Comparison of ENCODE assay signal across 13 cellular contexts in genomic region chr11:76120513-76121081, GRCh38.
A peak's percentile ranks its signal among the peaks of the same experiment; 100 is the strongest.
DNase-seq lines count a peak whose midpoint lies in the region; ATAC-seq and TF ChIP-seq lines count a peak whose summit lies in the region.
"Had no signal": no experiment of that assay in that cellular context is flagged by ENCODE, and none has a peak within 500 bp of the region (broad histone marks: within the 10 kb centered on the region; RNA-seq: fewer than 3 reads in every experiment).

No MANE protein-coding gene starts in this region.

- no peak for TF ChIP-seq CTCF in WTC11 (IDR thresholded peaks at IDR 0.05)
- TF ChIP-seq CTCF in transverse colon (IDR thresholded peaks at IDR 0.05), result no peak

- peaks cover 7% of the 10 kb centered on the region for H3K4me1 Mint-ChIP-seq in WTC11
- H3K4me1 Mint-ChIP-seq in memory B cell, result peaks cover 18% of the 10 kb centered on the region

- no peak for TF ChIP-seq POLR2A in transverse colon (IDR thresholded peaks at IDR 0.05)

- H3K27me3 Mint-ChIP-seq in WTC11 (ENCODE audit: low read depth) (no peaks in the 10 kb centered on the region), memory B cell (no peaks in the 10 kb centered on the region)

- H3K27ac Mint-ChIP-seq in WTC11 (no peak overlapping the region; the same call in 1 of the 2 replicates), memory B cell (peak overlapping the region; percentile 29)

- DNase-seq in WTC11 (ENCODE audit: low spot score) (no peak), fibroblast of gingiva (ENCODE audit: low read depth) (peak; percentile 31), memory B cell (ENCODE audit: low spot score in 2 of 2) (no peak), transverse colon (peak; percentile 26), ecto neural progenitor cell (ENCODE audit: low spot score) (no peak), cerebellum (ENCODE audit: low spot score) (no peak)
- DNase-seq: activated CD4-positive, alpha-beta T cell treated with anti-CD3 and anti-CD28 coated beads, Interleukin-2, amount 50 U/mL, for 1 hour; activated naive CD4-positive, alpha-beta T cell treated with Interleukin-2 at 50 U/mL for 16 hours; effector memory CD4-positive, alpha-beta T cell; kidney; psoas muscle; SW 1271 had no signal

- peak overlapping the region in 1 of 4 donors; percentile 3 for H3K4me3 ChIP-seq in transverse colon
- H3K4me3 ChIP-seq: psoas muscle had no signal

- no peaks in the 10 kb centered on the region for H3K36me3 ChIP-seq in transverse colon

- intact Hi-C loops in transverse colon (cut with DNase I; ENCODE audit: low total_unique reads), result no loop called here

- H3K36me3 Mint-ChIP-seq in WTC11 (no peaks in the 10 kb centered on the region), memory B cell (peaks cover 21% of the 10 kb centered on the region)

- H3K4me1 ChIP-seq in transverse colon, result peaks cover 11 to 38% (median 28%) of the 10 kb centered on the region in 4 donors

- ATAC-seq in WTC11 (peak; percentile 87), memory B cell (ENCODE audit: low read depth) (no peak), GM19463 (IDR thresholded peaks at IDR 0.05; ENCODE audit: unreplicated experiment) (no peak)

- CTCF ChIA-PET in WTC11 (lab: Charles Lee), result interaction anchor here (0.8 to 3.8 kb wide), 5 partner anchors 10 to 199 kb away, joined by 3 to 31 read pairs (median 4); no protein-coding TSS in a partner anchor

- 25 to 27% methylated on average over 5 of the region's 5 CpGs for WGBS in transverse colon (ENCODE audit: low coverage in 1 of 2), 2 donors

- H3K27ac ChIP-seq in transverse colon, result peak overlapping the region; percentile 62 to 71 (median 68)
- H3K27ac ChIP-seq: psoas muscle had no signal

- no peaks in the 10 kb centered on the region for H3K9me3 ChIP-seq in transverse colon
- H3K9me3 ChIP-seq: psoas muscle had no signal

- TF ChIP-seq EP300 in transverse colon (IDR thresholded peaks at IDR 0.05; ENCODE audit: low read depth), result no peak

- H3K4me3 Mint-ChIP-seq in WTC11 (no peak overlapping the region), memory B cell (no peak overlapping the region)

- H3K27me3 ChIP-seq in transverse colon, result no peaks in the 10 kb centered on the region

- in situ Hi-C loops in transverse colon (cut with MboI; ENCODE audit: low pct_ligation_motif_present in 1 of 4, low pct_unique_long_range_greater_than_20kb in 1 of 4, low sequenced_read_pairs in 3 of 4), result no loop called here

- H3K9me3 Mint-ChIP-seq in WTC11 (no peaks in the 10 kb centered on the region), memory B cell (no peaks in the 10 kb centered on the region)

- POLR2A ChIA-PET in WTC11 (lab: Charles Lee), result interaction anchor here (0.6 kb wide), 1 partner anchor 25 kb away, joined by 10 read pairs; no protein-coding TSS in a partner anchor

TF ChIP-seq in WTC11, 78 proteins besides CTCF, POLR2A, EP300 and RAD21:
- TF ChIP-seq FOXP1 (CRISPR knock-in tag; IDR thresholded peaks at IDR 0.05; ENCODE audit: borderline replicate concordance) (no peak), GABPB1 (CRISPR knock-in tag; IDR thresholded peaks at IDR 0.05) (no peak), USF2 (CRISPR knock-in tag; IDR thresholded peaks at IDR 0.05) (no peak), SMAD3 (CRISPR knock-in tag; IDR thresholded peaks at IDR 0.05; ENCODE audit: borderline replicate concordance) (no peak), NFE2L1 (CRISPR knock-in tag; IDR thresholded peaks at IDR 0.05) (no peak), CREM (CRISPR knock-in tag; IDR thresholded peaks at IDR 0.05) (no peak), AR (CRISPR knock-in tag; IDR thresholded peaks at IDR 0.05) (no peak), ZSCAN18 (CRISPR knock-in tag; IDR thresholded peaks at IDR 0.05) (no peak), KAT7 (CRISPR knock-in tag; IDR thresholded peaks at IDR 0.05; ENCODE audit: borderline replicate concordance) (no peak), ATF1 (CRISPR knock-in tag; IDR thresholded peaks at IDR 0.05) (no peak), MLX (CRISPR knock-in tag; IDR thresholded peaks at IDR 0.05) (no peak), ZNF219 (CRISPR knock-in tag; IDR thresholded peaks at IDR 0.05; ENCODE audit: borderline replicate concordance) (no peak), RORB (CRISPR knock-in tag; IDR thresholded peaks at IDR 0.05) (no peak), ZNF121 (CRISPR knock-in tag; IDR thresholded peaks at IDR 0.05) (no peak), FOXK1 (CRISPR knock-in tag; IDR thresholded peaks at IDR 0.05) (no peak)
- TF ChIP-seq, protein P1, sequence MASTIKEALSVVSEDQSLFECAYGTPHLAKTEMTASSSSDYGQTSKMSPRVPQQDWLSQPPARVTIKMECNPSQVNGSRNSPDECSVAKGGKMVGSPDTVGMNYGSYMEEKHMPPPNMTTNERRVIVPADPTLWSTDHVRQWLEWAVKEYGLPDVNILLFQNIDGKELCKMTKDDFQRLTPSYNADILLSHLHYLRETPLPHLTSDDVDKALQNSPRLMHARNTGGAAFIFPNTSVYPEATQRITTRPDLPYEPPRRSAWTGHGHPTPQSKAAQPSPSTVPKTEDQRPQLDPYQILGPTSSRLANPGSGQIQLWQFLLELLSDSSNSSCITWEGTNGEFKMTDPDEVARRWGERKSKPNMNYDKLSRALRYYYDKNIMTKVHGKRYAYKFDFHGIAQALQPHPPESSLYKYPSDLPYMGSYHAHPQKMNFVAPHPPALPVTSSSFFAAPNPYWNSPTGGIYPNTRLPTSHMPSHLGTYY (CRISPR knock-in tag; IDR thresholded peaks at IDR 0.05), result no peak
- TF ChIP-seq, protein P2, sequence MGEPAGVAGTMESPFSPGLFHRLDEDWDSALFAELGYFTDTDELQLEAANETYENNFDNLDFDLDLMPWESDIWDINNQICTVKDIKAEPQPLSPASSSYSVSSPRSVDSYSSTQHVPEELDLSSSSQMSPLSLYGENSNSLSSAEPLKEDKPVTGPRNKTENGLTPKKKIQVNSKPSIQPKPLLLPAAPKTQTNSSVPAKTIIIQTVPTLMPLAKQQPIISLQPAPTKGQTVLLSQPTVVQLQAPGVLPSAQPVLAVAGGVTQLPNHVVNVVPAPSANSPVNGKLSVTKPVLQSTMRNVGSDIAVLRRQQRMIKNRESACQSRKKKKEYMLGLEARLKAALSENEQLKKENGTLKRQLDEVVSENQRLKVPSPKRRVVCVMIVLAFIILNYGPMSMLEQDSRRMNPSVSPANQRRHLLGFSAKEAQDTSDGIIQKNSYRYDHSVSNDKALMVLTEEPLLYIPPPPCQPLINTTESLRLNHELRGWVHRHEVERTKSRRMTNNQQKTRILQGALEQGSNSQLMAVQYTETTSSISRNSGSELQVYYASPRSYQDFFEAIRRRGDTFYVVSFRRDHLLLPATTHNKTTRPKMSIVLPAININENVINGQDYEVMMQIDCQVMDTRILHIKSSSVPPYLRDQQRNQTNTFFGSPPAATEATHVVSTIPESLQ (CRISPR knock-in tag; IDR thresholded peaks at IDR 0.05), result no peak
- TF ChIP-seq, protein P3, sequence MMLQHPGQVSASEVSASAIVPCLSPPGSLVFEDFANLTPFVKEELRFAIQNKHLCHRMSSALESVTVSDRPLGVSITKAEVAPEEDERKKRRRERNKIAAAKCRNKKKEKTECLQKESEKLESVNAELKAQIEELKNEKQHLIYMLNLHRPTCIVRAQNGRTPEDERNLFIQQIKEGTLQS (CRISPR knock-in tag; conservative IDR thresholded peaks at IDR 0.05), result no peak
TF ChIP-seq in WTC11: peak in this region for 0.

Comparison
In these comparisons a context has a peak if more than half of its experiments do, and no peak if none do; other contexts are left out.
1. DNase-seq: peak in fibroblast of gingiva (single experiment) and transverse colon (single experiment); none in WTC11 (single experiment), memory B cell (0 of 2), ecto neural progenitor cell (single experiment) and cerebellum (single experiment).